Comparison of ENCODE assay signal across 21 cellular contexts in the genomic region with DNA sequence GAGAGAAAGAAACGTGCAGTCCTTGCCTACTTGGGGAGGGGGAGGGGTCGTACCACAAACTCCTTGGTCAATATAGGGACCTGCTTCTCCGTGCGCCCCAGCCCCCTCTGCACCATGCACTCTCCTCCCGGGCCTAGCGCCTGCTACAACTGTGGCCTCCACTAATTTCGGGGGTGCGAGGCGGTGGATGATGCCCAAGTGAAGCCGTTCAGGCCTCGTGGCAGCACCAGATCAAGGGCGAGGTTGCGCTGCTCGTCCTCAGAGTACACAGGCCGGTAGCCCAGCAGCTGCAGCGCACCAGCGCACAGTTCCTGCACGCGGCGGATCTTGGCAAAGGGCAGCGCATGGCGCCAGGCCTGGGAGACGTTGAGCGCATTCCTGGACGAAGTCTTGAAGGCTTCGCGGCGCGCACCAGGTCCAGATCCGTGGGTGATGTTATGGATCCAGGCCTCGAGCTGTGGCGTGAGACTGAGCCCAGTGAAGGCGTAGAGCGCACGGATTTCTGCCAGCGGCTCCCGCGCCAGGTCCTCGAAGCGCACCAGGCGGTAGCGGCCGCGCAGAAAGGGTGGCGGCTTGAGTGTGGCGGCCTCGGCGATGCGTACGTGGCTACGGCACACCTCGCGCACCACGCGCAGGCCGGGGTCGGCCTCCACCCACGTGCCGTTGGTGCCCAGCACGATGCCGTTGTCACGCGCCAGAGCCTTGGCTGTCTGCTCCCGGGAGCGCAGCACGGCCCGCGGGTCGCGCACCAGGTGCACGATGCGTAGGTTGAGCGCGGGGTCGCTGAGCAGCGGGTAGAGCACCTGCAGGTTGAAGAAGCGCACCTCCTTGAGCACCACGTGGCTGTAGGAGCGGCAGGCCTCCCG. TPM values are rescaled to one million over a fixed set of nuclear protein-coding genes. Genes with fewer than 3 reads are reported as not detected.
"Had no signal": no experiment of that assay in that cellular context is flagged by ENCODE, and none has a peak within 500 bp of the region (broad histone marks: within the 10 kb centered on the region; RNA-seq: fewer than 3 reads in every experiment).

No MANE protein-coding gene starts in this region.

- H3K27ac ChIP-seq: heart left ventricle, right atrium auricular region, sigmoid colon, skin epidermis, tibial artery, upper lobe of right lung had no signal

- H3K27me3 ChIP-seq: right atrium auricular region, sigmoid colon, tibial artery had no signal

- FAIRE-seq: endometrium, frontal cortex had no signal

- DNase-seq: effector memory CD4-positive, alpha-beta T cell; heart left ventricle; hippocampal formation; mucosa of descending colon; naive thymus-derived CD8-positive, alpha-beta T cell; sigmoid colon; stimulated activated CD4-positive, alpha-beta T cell treated with anti-CD3 and anti-CD28 coated beads, Interleukin-12 subunit alpha, Interleukin-12 subunit beta, amount 100 ng/mL, for 4 hours; stimulated activated CD4-positive, alpha-beta T cell treated with anti-CD3 and anti-CD28 coated beads, Interleukin-2, amount 100 ng/mL, for 48 hours; stimulated activated naive CD8-positive, alpha-beta T cell treated with anti-CD3 and anti-CD28 coated beads, Interleukin-15, Interleukin-2, amounts not matched to agents 100 U/mL and 50 U/mL, for 24 hours; tibial artery; upper lobe of right lung had no signal

- H3K4me1 ChIP-seq: heart left ventricle, right atrium auricular region, sigmoid colon, tibial artery, upper lobe of right lung had no signal

- ATAC-seq: naive thymus-derived CD8-positive, alpha-beta T cell; stimulated activated naive CD8-positive, alpha-beta T cell treated with anti-CD3 and anti-CD28 coated beads, Interleukin-15, Interleukin-2, amounts not matched to agents 100 U/mL and 50 U/mL, for 24 hours had no signal

- H3K4me3 ChIP-seq: heart left ventricle, mucosa of descending colon, right atrium auricular region, sigmoid colon, skin epidermis, tibial artery, upper lobe of right lung had no signal

- H3K9me3 ChIP-seq: heart left ventricle, mucosa of descending colon, right atrium auricular region, sigmoid colon, tibial artery, upper lobe of right lung had no signal

- H3K36me3 ChIP-seq: heart left ventricle, right atrium auricular region, sigmoid colon, tibial artery, upper lobe of right lung had no signal

RNA-seq across cellular contexts. Expression of a gene that starts 16.5 kb away (rescaled TPM):
- total RNA-seq: naive thymus-derived CD8-positive, alpha-beta T cell had no signal
- polyA plus RNA-seq: liver; naive thymus-derived CD8-positive, alpha-beta T cell had no signal

RNA-seq across cellular contexts. Expression of a gene that starts 57.2 kb away (rescaled TPM):
- total RNA-seq: esophagus mucosa; kidney epithelial cell; liver; lung microvascular endothelial cell; mesenteric fat pad; naive thymus-derived CD8-positive, alpha-beta T cell; upper lobe of right lung had no signal
- polyA plus RNA-seq: fibroblast of lung; liver; naive thymus-derived CD8-positive, alpha-beta T cell had no signal
